1 cellular context compared by ENCODE assay signal in genomic region chr21:45410865-45411809, GRCh38.
TF ChIP-seq lines count a peak whose summit lies in the region.

No MANE protein-coding gene starts in this region.

TF ChIP-seq in WTC11, 78 proteins besides CTCF, POLR2A, EP300 and RAD21 (continued from another document):
- no peak for TF ChIP-seq SP1 (CRISPR knock-in tag; conservative IDR thresholded peaks at IDR 0.05)
- TF ChIP-seq ZBTB21 (CRISPR knock-in tag; IDR thresholded peaks at IDR 0.05; ENCODE audit: borderline replicate concordance) = no peak
- no peak for TF ChIP-seq KAT7 (CRISPR knock-in tag; IDR thresholded peaks at IDR 0.05; ENCODE audit: borderline replicate concordance)
- TF ChIP-seq NR2C2 (CRISPR knock-in tag; IDR thresholded peaks at IDR 0.05) = no peak
- TF ChIP-seq MLX (CRISPR knock-in tag; IDR thresholded peaks at IDR 0.05) = no peak
- TF ChIP-seq ATF1 (CRISPR knock-in tag; IDR thresholded peaks at IDR 0.05) = no peak
- no peak for TF ChIP-seq RORB (CRISPR knock-in tag; IDR thresholded peaks at IDR 0.05)
- TF ChIP-seq E2F1 (CRISPR knock-in tag; IDR thresholded peaks at IDR 0.05) = no peak
- no peak for TF ChIP-seq TEAD4 (CRISPR knock-in tag; IDR thresholded peaks at IDR 0.05)
- no peak for TF ChIP-seq ZNF232 (CRISPR knock-in tag; IDR thresholded peaks at IDR 0.05)
- TF ChIP-seq CREB1 (CRISPR knock-in tag; IDR thresholded peaks at IDR 0.05) = no peak
- TF ChIP-seq FOXP4 (CRISPR knock-in tag; IDR thresholded peaks at IDR 0.05) = no peak
- TF ChIP-seq IRF1 (CRISPR knock-in tag; IDR thresholded peaks at IDR 0.05) = no peak
- TF ChIP-seq ATF6 (CRISPR knock-in tag; IDR thresholded peaks at IDR 0.05) = no peak
